1 cellular context compared by ENCODE assay signal in genomic region chr4:107710493-107711459, GRCh38.
TF ChIP-seq lines count a peak whose summit lies in the region.

No MANE protein-coding gene starts in this region.

TF ChIP-seq in HepG2, 621 proteins besides CTCF, POLR2A, EP300 and RAD21:
- TF ChIP-seq ZSCAN31 (CRISPR knock-in tag; IDR thresholded peaks at IDR 0.05; ENCODE audit: low read depth): peak; percentile 94
- no peak for TF ChIP-seq MIXL1 (CRISPR knock-in tag; IDR thresholded peaks at IDR 0.05)
- no peak for TF ChIP-seq TAF1 (CRISPR knock-in tag; IDR thresholded peaks at IDR 0.05)
- 0 out of 2 replicates have a peak, but pooled peaks have one; percentile 20 for TF ChIP-seq PPARG (CRISPR knock-in tag; conservative IDR thresholded peaks at IDR 0.05)
- peak; percentile 63; the same call in 1 of the 2 replicates for TF ChIP-seq NFE2L2 (IDR thresholded peaks at IDR 0.05; ENCODE audit: low read length)
TF ChIP-seq in HepG2: peak in this region for 3.
